2 cellular contexts compared by ENCODE assay signal in the genomic region with DNA sequence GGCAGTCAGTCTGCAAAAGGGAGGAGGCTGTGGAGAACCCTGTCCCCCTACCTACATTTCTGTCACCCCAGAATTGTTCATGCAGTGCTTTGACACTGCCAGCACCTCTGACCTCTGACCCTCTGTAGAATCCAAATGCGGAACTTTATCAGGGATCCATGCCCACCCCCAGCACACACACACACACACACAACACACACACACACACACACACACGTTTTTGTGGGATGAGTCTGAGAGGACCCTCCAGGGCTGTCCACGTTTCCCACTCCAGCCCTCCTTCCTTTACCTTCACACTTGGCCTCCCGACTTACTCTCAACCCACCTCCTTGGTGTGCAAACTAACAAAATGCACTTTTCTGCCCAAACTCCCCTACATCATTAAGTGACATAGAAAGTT.
A peak's percentile ranks its signal among the peaks of the same experiment; 100 is the strongest.
TF ChIP-seq lines count a peak whose summit lies in the region.

No MANE protein-coding gene starts in this region.

TF ChIP-seq in HEK293, 187 proteins besides CTCF, POLR2A, EP300 and RAD21:
- 0 out of 2 replicates have a peak, but pooled peaks have one; percentile 54 for TF ChIP-seq ZNF148 (tag by site-specific recombination; IDR thresholded peaks at IDR 0.05; ENCODE audit: borderline replicate concordance)
- TF ChIP-seq, protein P1, sequence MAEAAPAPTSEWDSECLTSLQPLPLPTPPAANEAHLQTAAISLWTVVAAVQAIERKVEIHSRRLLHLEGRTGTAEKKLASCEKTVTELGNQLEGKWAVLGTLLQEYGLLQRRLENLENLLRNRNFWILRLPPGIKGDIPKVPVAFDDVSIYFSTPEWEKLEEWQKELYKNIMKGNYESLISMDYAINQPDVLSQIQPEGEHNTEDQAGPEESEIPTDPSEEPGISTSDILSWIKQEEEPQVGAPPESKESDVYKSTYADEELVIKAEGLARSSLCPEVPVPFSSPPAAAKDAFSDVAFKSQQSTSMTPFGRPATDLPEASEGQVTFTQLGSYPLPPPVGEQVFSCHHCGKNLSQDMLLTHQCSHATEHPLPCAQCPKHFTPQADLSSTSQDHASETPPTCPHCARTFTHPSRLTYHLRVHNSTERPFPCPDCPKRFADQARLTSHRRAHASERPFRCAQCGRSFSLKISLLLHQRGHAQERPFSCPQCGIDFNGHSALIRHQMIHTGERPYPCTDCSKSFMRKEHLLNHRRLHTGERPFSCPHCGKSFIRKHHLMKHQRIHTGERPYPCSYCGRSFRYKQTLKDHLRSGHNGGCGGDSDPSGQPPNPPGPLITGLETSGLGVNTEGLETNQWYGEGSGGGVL (tag by site-specific recombination; IDR thresholded peaks at IDR 0.05): 0 out of 2 replicates have a peak, but pooled peaks have one; percentile 29
- TF ChIP-seq ZNF521 (tag by site-specific recombination; IDR thresholded peaks at IDR 0.05): 0 out of 2 replicates have a peak, but pooled peaks have one; percentile 65
- 0 out of 2 replicates have a peak, but pooled peaks have one; percentile 52 for TF ChIP-seq ZNF776 (tag by site-specific recombination; IDR thresholded peaks at IDR 0.05; ENCODE audit: borderline replicate concordance)
- no peak for TF ChIP-seq ZNF654 (tag by site-specific recombination; IDR thresholded peaks at IDR 0.05; ENCODE audit: low read depth)
- TF ChIP-seq ZNF274 (IDR thresholded peaks at IDR 0.05; ENCODE audit: low read length): no peak
- TF ChIP-seq ZNF274 (tag by site-specific recombination; IDR thresholded peaks at IDR 0.05; ENCODE audit: borderline replicate concordance): no peak
- no peak for TF ChIP-seq MZF1 (tag by site-specific recombination; IDR thresholded peaks at IDR 0.05; ENCODE audit: borderline replicate concordance)
- 0 out of 2 replicates have a peak, but pooled peaks have one; percentile 43 for TF ChIP-seq ZNF571 (tag by site-specific recombination; IDR thresholded peaks at IDR 0.05)
- peak; percentile 59; the same call in 1 of the 2 replicates for TF ChIP-seq ZNF248 (tag by site-specific recombination; IDR thresholded peaks at IDR 0.05)
- TF ChIP-seq, protein P2, sequence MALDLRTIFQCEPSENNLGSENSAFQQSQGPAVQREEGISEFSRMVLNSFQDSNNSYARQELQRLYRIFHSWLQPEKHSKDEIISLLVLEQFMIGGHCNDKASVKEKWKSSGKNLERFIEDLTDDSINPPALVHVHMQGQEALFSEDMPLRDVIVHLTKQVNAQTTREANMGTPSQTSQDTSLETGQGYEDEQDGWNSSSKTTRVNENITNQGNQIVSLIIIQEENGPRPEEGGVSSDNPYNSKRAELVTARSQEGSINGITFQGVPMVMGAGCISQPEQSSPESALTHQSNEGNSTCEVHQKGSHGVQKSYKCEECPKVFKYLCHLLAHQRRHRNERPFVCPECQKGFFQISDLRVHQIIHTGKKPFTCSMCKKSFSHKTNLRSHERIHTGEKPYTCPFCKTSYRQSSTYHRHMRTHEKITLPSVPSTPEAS (tag by site-specific recombination; IDR thresholded peaks at IDR 0.05): peak; percentile 81
- 0 out of 2 replicates have a peak, but pooled peaks have one; percentile 58 for TF ChIP-seq ZNF473 (tag by site-specific recombination; IDR thresholded peaks at IDR 0.05)

TF ChIP-seq in H1, 55 proteins besides CTCF, POLR2A, EP300 and RAD21:
- no peak for TF ChIP-seq TBP (IDR thresholded peaks at IDR 0.05; ENCODE audit: low read depth, low read length)
- TF ChIP-seq FOSL1 (IDR thresholded peaks at IDR 0.05; ENCODE audit: insufficient read depth, low read depth, low read length): no peak
- no peak for TF ChIP-seq SIN3A (conservative IDR thresholded peaks at IDR 0.05 in 1 of 2, IDR thresholded peaks at IDR 0.05 in 1 of 2; ENCODE audit: low read depth in 1 of 2, low read length in 2 of 2)
- TF ChIP-seq JUN (IDR thresholded peaks at IDR 0.05; ENCODE audit: low read depth, low read length): no peak
- no peak for TF ChIP-seq RFX5 (IDR thresholded peaks at IDR 0.05; ENCODE audit: borderline replicate concordance, low read depth, low read length)
- TF ChIP-seq KDM4A (IDR thresholded peaks at IDR 0.05; ENCODE audit: low read depth, low read length, severe bottlenecking): no peak
- no peak for TF ChIP-seq SAP30 (IDR thresholded peaks at IDR 0.05; ENCODE audit: insufficient read depth, insufficient replicate concordance, low read length)
- TF ChIP-seq HDAC2 (IDR thresholded peaks at IDR 0.05; ENCODE audit: borderline replicate concordance in 1 of 2, low read depth in 2 of 2, low read length in 2 of 2): no peak
- TF ChIP-seq CBX5 (IDR thresholded peaks at IDR 0.05; ENCODE audit: low read depth, low read length): no peak
- TF ChIP-seq SP1 (IDR thresholded peaks at IDR 0.05; ENCODE audit: low read depth, low read length): no peak
- TF ChIP-seq MAFK (IDR thresholded peaks at IDR 0.05; ENCODE audit: low read depth, low read length): no peak
TF ChIP-seq in H1: peak in this region for 0.
